In the genomic region with DNA sequence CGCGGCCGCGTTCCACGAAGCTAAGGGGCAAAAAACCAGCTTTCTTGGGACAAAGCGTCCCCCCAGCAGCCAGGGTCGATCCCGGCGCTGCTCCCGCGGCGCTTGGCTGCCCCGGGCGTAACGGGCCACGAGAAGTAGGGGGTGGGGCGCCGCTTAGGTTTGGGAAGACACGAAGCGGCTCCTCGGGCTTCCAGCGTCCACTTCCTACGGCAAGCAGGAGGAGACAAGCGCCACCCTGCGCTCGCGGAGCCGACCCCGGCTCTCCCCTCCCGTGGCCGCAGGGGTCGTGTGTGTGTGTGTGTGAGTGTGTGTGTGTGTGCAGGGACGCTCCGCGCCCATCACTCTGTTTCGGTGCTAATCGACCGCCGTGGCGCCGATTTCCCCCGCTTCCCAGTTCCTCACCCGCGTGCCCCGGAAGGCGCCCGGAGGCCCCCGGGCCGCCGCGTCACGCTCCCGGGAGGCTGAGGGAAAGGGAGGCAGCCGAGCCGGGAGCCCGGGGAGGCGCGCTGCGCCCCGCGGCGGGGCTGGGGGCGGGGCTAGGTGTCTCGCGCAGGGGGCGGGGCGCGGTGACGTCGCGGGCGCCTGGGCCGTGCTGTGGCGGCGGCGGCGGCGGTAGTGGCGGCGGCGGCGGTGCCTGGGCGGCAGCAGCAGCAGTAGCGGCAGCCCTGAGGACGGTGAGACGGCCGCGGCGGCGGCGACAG, we compare ENCODE assay signal across 1 cellular context.
TF ChIP-seq lines count a peak whose summit lies in the region.

A gene (plus strand): TSS at position 575 of the 701 bp plus-strand sequence. CDS start 36,681 bp downstream, outside the sequence.

TF ChIP-seq in HepG2, 621 proteins besides CTCF, POLR2A, EP300 and RAD21 (continued from another document and continues in another):
- TF ChIP-seq, protein P1, sequence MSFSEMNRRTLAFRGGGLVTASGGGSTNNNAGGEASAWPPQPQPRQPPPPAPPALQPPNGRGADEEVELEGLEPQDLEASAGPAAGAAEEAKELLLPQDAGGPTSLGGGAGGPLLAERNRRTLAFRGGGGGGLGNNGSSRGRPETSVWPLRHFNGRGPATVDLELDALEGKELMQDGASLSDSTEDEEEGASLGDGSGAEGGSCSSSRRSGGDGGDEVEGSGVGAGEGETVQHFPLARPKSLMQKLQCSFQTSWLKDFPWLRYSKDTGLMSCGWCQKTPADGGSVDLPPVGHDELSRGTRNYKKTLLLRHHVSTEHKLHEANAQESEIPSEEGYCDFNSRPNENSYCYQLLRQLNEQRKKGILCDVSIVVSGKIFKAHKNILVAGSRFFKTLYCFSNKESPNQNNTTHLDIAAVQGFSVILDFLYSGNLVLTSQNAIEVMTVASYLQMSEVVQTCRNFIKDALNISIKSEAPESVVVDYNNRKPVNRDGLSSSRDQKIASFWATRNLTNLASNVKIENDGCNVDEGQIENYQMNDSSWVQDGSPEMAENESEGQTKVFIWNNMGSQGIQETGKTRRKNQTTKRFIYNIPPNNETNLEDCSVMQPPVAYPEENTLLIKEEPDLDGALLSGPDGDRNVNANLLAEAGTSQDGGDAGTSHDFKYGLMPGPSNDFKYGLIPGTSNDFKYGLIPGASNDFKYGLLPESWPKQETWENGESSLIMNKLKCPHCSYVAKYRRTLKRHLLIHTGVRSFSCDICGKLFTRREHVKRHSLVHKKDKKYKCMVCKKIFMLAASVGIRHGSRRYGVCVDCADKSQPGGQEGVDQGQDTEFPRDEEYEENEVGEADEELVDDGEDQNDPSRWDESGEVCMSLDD (CRISPR knock-in tag; IDR thresholded peaks at IDR 0.05; ENCODE audit: borderline replicate concordance) = 0 out of 2 replicates have a peak, but pooled peaks have one; percentile 8
- no peak for TF ChIP-seq MIER2 (CRISPR knock-in tag; IDR thresholded peaks at IDR 0.05)
- no peak for TF ChIP-seq SCMH1 (CRISPR knock-in tag; IDR thresholded peaks at IDR 0.05; ENCODE audit: borderline replicate concordance)
- TF ChIP-seq, protein P2, sequence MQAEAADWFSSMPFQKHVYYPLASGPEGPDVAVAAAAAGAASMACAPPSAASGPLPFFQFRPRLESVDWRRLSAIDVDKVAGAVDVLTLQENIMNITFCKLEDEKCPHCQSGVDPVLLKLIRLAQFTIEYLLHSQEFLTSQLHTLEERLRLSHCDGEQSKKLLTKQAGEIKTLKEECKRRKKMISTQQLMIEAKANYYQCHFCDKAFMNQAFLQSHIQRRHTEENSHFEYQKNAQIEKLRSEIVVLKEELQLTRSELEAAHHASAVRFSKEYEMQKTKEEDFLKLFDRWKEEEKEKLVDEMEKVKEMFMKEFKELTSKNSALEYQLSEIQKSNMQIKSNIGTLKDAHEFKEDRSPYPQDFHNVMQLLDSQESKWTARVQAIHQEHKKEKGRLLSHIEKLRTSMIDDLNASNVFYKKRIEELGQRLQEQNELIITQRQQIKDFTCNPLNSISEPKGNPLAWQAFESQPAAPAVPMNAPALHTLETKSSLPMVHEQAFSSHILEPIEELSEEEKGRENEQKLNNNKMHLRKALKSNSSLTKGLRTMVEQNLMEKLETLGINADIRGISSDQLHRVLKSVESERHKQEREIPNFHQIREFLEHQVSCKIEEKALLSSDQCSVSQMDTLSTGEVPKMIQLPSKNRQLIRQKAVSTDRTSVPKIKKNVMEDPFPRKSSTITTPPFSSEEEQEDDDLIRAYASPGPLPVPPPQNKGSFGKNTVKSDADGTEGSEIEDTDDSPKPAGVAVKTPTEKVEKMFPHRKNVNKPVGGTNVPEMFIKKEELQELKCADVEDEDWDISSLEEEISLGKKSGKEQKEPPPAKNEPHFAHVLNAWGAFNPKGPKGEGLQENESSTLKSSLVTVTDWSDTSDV (CRISPR knock-in tag; IDR thresholded peaks at IDR 0.05) = 0 out of 2 replicates have a peak, but pooled peaks have one; percentile 86
- no peak for TF ChIP-seq ZNF674 (CRISPR knock-in tag; IDR thresholded peaks at IDR 0.05; ENCODE audit: low read depth)
- no peak for TF ChIP-seq ZBTB8A (CRISPR knock-in tag; IDR thresholded peaks at IDR 0.05; ENCODE audit: borderline replicate concordance, low read depth)
- no peak for TF ChIP-seq SNRNP70 (IDR thresholded peaks at IDR 0.05; ENCODE audit: low read depth, low read length)
- TF ChIP-seq ZNF768 (CRISPR knock-in tag; IDR thresholded peaks at IDR 0.05) = peak; percentile 60
- TF ChIP-seq MTF1 (CRISPR knock-in tag; IDR thresholded peaks at IDR 0.05) = 0 out of 2 replicates have a peak, but pooled peaks have one; percentile 49
- TF ChIP-seq U2AF2 (IDR thresholded peaks at IDR 0.05; ENCODE audit: low read depth, low read length) = no peak
- TF ChIP-seq HMG20B (CRISPR knock-in tag; conservative IDR thresholded peaks at IDR 0.05) = peak; percentile 74; the same call in 1 of the 2 replicates
- peak; percentile 84 for TF ChIP-seq POLR2G (IDR thresholded peaks at IDR 0.05; ENCODE audit: low read depth, low read length)
- TF ChIP-seq TRIM24 (CRISPR knock-in tag; IDR thresholded peaks at IDR 0.05) = no peak
- TF ChIP-seq TOE1 (CRISPR knock-in tag; IDR thresholded peaks at IDR 0.05) = no peak
- no peak for TF ChIP-seq ZNF24 (IDR thresholded peaks at IDR 0.05)
- TF ChIP-seq, protein P3, sequence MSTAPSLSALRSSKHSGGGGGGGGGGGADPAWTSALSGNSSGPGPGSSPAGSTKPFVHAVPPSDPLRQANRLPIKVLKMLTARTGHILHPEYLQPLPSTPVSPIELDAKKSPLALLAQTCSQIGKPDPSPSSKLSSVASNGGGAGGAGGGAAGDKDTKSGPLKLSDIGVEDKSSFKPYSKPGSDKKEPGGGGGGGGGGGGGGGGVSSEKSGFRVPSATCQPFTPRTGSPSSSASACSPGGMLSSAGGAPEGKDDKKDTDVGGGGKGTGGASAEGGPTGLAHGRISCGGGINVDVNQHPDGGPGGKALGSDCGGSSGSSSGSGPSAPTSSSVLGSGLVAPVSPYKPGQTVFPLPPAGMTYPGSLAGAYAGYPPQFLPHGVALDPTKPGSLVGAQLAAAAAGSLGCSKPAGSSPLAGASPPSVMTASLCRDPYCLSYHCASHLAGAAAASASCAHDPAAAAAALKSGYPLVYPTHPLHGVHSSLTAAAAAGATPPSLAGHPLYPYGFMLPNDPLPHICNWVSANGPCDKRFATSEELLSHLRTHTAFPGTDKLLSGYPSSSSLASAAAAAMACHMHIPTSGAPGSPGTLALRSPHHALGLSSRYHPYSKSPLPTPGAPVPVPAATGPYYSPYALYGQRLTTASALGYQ (CRISPR knock-in tag; IDR thresholded peaks at IDR 0.05) = peak; percentile 66
- TF ChIP-seq DR1 (CRISPR knock-in tag; IDR thresholded peaks at IDR 0.05) = no peak; the same call in 1 of the 2 replicates
- TF ChIP-seq ARNT2 (CRISPR knock-in tag; IDR thresholded peaks at IDR 0.05; ENCODE audit: low read depth) = peak; percentile 42; the same call in 1 of the 2 replicates
- TF ChIP-seq, protein P4, sequence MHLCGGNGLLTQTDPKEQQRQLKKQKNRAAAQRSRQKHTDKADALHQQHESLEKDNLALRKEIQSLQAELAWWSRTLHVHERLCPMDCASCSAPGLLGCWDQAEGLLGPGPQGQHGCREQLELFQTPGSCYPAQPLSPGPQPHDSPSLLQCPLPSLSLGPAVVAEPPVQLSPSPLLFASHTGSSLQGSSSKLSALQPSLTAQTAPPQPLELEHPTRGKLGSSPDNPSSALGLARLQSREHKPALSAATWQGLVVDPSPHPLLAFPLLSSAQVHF (CRISPR knock-in tag; IDR thresholded peaks at IDR 0.05) = peak; percentile 71
- TF ChIP-seq, protein P5, sequence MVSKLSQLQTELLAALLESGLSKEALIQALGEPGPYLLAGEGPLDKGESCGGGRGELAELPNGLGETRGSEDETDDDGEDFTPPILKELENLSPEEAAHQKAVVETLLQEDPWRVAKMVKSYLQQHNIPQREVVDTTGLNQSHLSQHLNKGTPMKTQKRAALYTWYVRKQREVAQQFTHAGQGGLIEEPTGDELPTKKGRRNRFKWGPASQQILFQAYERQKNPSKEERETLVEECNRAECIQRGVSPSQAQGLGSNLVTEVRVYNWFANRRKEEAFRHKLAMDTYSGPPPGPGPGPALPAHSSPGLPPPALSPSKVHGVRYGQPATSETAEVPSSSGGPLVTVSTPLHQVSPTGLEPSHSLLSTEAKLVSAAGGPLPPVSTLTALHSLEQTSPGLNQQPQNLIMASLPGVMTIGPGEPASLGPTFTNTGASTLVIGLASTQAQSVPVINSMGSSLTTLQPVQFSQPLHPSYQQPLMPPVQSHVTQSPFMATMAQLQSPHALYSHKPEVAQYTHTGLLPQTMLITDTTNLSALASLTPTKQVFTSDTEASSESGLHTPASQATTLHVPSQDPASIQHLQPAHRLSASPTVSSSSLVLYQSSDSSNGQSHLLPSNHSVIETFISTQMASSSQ (IDR thresholded peaks at IDR 0.05; ENCODE audit: low read depth) = no peak
- TF ChIP-seq, protein P5 (CRISPR knock-in tag; IDR thresholded peaks at IDR 0.05; ENCODE audit: borderline replicate concordance) = 0 out of 2 replicates have a peak, but pooled peaks have one; percentile 48
- no peak for TF ChIP-seq NFIB (CRISPR knock-in tag; IDR thresholded peaks at IDR 0.05; ENCODE audit: borderline replicate concordance)
- peak; percentile 91 for TF ChIP-seq ZNF605 (CRISPR knock-in tag; IDR thresholded peaks at IDR 0.05)
- TF ChIP-seq ZNF282 (IDR thresholded peaks at IDR 0.05; ENCODE audit: partially characterized antibody) = no peak
- no peak for TF ChIP-seq CCAR2 (optimal IDR thresholded peaks at IDR 0.05; ENCODE audit: low read depth, low read length)
- TF ChIP-seq, protein P6, sequence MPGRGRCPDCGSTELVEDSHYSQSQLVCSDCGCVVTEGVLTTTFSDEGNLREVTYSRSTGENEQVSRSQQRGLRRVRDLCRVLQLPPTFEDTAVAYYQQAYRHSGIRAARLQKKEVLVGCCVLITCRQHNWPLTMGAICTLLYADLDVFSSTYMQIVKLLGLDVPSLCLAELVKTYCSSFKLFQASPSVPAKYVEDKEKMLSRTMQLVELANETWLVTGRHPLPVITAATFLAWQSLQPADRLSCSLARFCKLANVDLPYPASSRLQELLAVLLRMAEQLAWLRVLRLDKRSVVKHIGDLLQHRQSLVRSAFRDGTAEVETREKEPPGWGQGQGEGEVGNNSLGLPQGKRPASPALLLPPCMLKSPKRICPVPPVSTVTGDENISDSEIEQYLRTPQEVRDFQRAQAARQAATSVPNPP (CRISPR knock-in tag; IDR thresholded peaks at IDR 0.05) = peak; percentile 27; the same call in 1 of the 2 replicates
- no peak for TF ChIP-seq TP53 (CRISPR knock-in tag; conservative IDR thresholded peaks at IDR 0.05)
- 0 out of 2 replicates have a peak, but pooled peaks have one; percentile 41 for TF ChIP-seq ZNF816 (CRISPR knock-in tag; IDR thresholded peaks at IDR 0.05; ENCODE audit: borderline replicate concordance)
- TF ChIP-seq CENPX (CRISPR knock-in tag; IDR thresholded peaks at IDR 0.05) = no peak
- TF ChIP-seq DMAP1 (CRISPR knock-in tag; IDR thresholded peaks at IDR 0.05) = peak; percentile 93
- peak; percentile 43; the same call in 1 of the 2 replicates for TF ChIP-seq SAFB2 (CRISPR knock-in tag; IDR thresholded peaks at IDR 0.05; ENCODE audit: borderline replicate concordance, low read depth)
- TF ChIP-seq ETV5 (CRISPR knock-in tag; IDR thresholded peaks at IDR 0.05; ENCODE audit: borderline replicate concordance) = no peak; the same call in 1 of the 2 replicates
- no peak for TF ChIP-seq RFX1 (IDR thresholded peaks at IDR 0.05)
- no peak; the same call in 1 of the 2 replicates for TF ChIP-seq ZNF263 (CRISPR knock-in tag; IDR thresholded peaks at IDR 0.05)
- TF ChIP-seq NR3C1 (CRISPR knock-in tag; IDR thresholded peaks at IDR 0.05) = no peak
- no peak for TF ChIP-seq XBP1 (CRISPR knock-in tag; IDR thresholded peaks at IDR 0.05)
- TF ChIP-seq MXI1 (IDR thresholded peaks at IDR 0.05; ENCODE audit: borderline replicate concordance, low read depth, low read length) = no peak; the same call in 2 of the 3 replicates
- TF ChIP-seq SALL2 (CRISPR knock-in tag; IDR thresholded peaks at IDR 0.05) = no peak; the same call in 1 of the 2 replicates
- peak; percentile 77 for TF ChIP-seq NKX3-1 (CRISPR knock-in tag; IDR thresholded peaks at IDR 0.05)
- 0 out of 2 replicates have a peak, but pooled peaks have one; percentile 43 for TF ChIP-seq NFIC (IDR thresholded peaks at IDR 0.05; ENCODE audit: low read length)
- TF ChIP-seq ZNF773 (CRISPR knock-in tag; IDR thresholded peaks at IDR 0.05; ENCODE audit: borderline replicate concordance) = peak; percentile 22; the same call in 1 of the 2 replicates
- TF ChIP-seq, protein P7, sequence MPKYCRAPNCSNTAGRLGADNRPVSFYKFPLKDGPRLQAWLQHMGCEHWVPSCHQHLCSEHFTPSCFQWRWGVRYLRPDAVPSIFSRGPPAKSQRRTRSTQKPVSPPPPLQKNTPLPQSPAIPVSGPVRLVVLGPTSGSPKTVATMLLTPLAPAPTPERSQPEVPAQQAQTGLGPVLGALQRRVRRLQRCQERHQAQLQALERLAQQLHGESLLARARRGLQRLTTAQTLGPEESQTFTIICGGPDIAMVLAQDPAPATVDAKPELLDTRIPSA (CRISPR knock-in tag; IDR thresholded peaks at IDR 0.05; ENCODE audit: borderline replicate concordance) = no peak
- TF ChIP-seq ZNF746 (CRISPR knock-in tag; IDR thresholded peaks at IDR 0.05) = 0 out of 2 replicates have a peak, but pooled peaks have one; percentile 27
- no peak for TF ChIP-seq NFRKB (IDR thresholded peaks at IDR 0.05)
- TF ChIP-seq MYC (CRISPR knock-in tag; IDR thresholded peaks at IDR 0.05; ENCODE audit: borderline replicate concordance) = peak; percentile 92; the same call in 1 of the 2 replicates
- TF ChIP-seq ZNF329 (CRISPR knock-in tag; IDR thresholded peaks at IDR 0.05; ENCODE audit: low read depth) = peak; percentile 87
- no peak; the same call in 1 of the 2 replicates for TF ChIP-seq NFATC3 (CRISPR knock-in tag; IDR thresholded peaks at IDR 0.05)
- TF ChIP-seq FOXO1 (CRISPR knock-in tag; IDR thresholded peaks at IDR 0.05) = no peak
- TF ChIP-seq, protein P8, sequence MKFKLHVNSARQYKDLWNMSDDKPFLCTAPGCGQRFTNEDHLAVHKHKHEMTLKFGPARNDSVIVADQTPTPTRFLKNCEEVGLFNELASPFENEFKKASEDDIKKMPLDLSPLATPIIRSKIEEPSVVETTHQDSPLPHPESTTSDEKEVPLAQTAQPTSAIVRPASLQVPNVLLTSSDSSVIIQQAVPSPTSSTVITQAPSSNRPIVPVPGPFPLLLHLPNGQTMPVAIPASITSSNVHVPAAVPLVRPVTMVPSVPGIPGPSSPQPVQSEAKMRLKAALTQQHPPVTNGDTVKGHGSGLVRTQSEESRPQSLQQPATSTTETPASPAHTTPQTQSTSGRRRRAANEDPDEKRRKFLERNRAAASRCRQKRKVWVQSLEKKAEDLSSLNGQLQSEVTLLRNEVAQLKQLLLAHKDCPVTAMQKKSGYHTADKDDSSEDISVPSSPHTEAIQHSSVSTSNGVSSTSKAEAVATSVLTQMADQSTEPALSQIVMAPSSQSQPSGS (CRISPR knock-in tag; IDR thresholded peaks at IDR 0.05) = peak; percentile 44; the same call in 1 of the 2 replicates
- TF ChIP-seq NPAS2 (CRISPR knock-in tag; IDR thresholded peaks at IDR 0.05; ENCODE audit: borderline replicate concordance) = no peak
- peak; percentile 78 for TF ChIP-seq ZNF772 (CRISPR knock-in tag; IDR thresholded peaks at IDR 0.05)
